9 cellular contexts compared by ENCODE assay signal in genomic region chr9:20551835-20552234, GRCh38.
DNase-seq lines count a peak whose midpoint lies in the region; ATAC-seq and TF ChIP-seq lines count a peak whose summit lies in the region.
"Had no signal": no experiment of that assay in that cellular context is flagged by ENCODE, and none has a peak within 500 bp of the region (broad histone marks: within the 10 kb centered on the region; RNA-seq: fewer than 3 reads in every experiment).

No MANE protein-coding gene starts in this region.

- H3K4me1 Mint-ChIP-seq in T-helper 17 cell (peaks cover 51% of the 10 kb centered on the region), nephron progenitor cell (peaks cover 55% of the 10 kb centered on the region)

- no peak overlapping the region for H3K4me3 ChIP-seq in lower leg skin (ENCODE audit: low read depth, poor library complexity, severe bottlenecking)

- H3K9me3 Mint-ChIP-seq in nephron progenitor cell = no peaks in the 10 kb centered on the region

- H3K27me3 Mint-ChIP-seq in T-helper 17 cell (no peaks in the 10 kb centered on the region), nephron progenitor cell (ENCODE audit: low read depth, poor library complexity) (no peaks in the 10 kb centered on the region)

- no peaks in the 10 kb centered on the region for H3K36me3 Mint-ChIP-seq in T-helper 17 cell (ENCODE audit: low read depth)
- H3K36me3 Mint-ChIP-seq in nephron progenitor cell (ENCODE audit: low read depth) = peaks cover 25% of the 10 kb centered on the region

- H3K27ac Mint-ChIP-seq in T-helper 17 cell (peak overlapping the region; percentile 88), nephron progenitor cell (peak overlapping the region; percentile 88)

- DNase-seq in activated CD4-positive, CD25-positive, alpha-beta regulatory T cell treated with anti-CD3 and anti-CD28 coated beads, Interleukin-2, amount 50 U/mL, for 72 hours = no peak
- DNase-seq in T-helper 17 cell = no peak
- DNase-seq in nephron progenitor cell = no peak
- DNase-seq in cortex of kidney (lab: John Stamatoyannopoulos, UW) = no peak
- no peak for DNase-seq in lower leg skin (ENCODE audit: low spot score in 2 of 2)
- no peak for DNase-seq in NCI-H2081 treated with DMSO at 0.1 percent for 48 hours (lab: John Stamatoyannopoulos, UW)
- DNase-seq: WERI-Rb-1 had no signal

- no peak for TF ChIP-seq POLR2A in lower leg skin (IDR thresholded peaks at IDR 0.05)

- intact Hi-C loops in lower leg skin (cut with DNase I; ENCODE audit: low total_unique reads) = no loop called here

- 44 to 50% methylated on average over 5 of the region's 5 CpGs for WGBS in lower leg skin, 2 donors

- no peak for TF ChIP-seq CTCF in nephron progenitor cell (IDR thresholded peaks at IDR 0.05)
- TF ChIP-seq CTCF in lower leg skin (IDR thresholded peaks at IDR 0.05) = no peak

- peak overlapping the region; percentile 56 for H3K4me3 Mint-ChIP-seq in T-helper 17 cell
- H3K4me3 Mint-ChIP-seq in nephron progenitor cell = no peak overlapping the region

- no peaks in the 10 kb centered on the region for H3K9me3 ChIP-seq in T-helper 17 cell (ENCODE audit: control insufficient read depth, low read length, poor library complexity, severe bottlenecking)

- ATAC-seq in activated CD4-positive, CD25-positive, alpha-beta regulatory T cell treated with anti-CD3 and anti-CD28 coated beads, Interleukin-2, amount 50 U/mL, for 24 hours = peak; percentile 48 to 49
- peak; percentile 77 for ATAC-seq in HG02642 (IDR thresholded peaks at IDR 0.05; ENCODE audit: poor library complexity, unreplicated experiment)
- ATAC-seq in T-helper 17 cell = no peak
